Comparison of ENCODE assay signal across 18 cellular contexts in the genomic region with DNA sequence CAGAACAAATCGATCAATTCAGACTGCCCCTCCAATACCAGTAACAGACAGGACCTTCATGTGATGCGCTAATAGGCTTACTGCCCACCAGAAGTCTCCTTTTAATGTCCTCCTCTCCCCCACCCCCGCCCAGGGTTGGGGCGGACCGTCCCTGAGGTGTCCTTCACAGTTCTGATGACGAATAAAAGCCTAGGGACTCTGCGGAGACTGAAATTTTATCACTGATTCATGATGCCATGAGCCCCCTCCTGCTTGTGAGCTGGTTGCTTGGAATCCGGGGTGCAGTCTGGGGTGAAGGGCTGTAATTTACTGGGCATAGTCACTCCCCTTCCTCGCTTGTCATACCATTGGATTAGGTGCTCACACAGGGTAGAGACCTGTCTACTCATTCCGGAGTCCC.
"Had no signal": no experiment of that assay in that cellular context is flagged by ENCODE, and none has a peak within 500 bp of the region (broad histone marks: within the 10 kb centered on the region; RNA-seq: fewer than 3 reads in every experiment).

No MANE protein-coding gene starts in this region.

- H3K27ac ChIP-seq: KMS-11 had no signal

- H3K9me3 ChIP-seq: SK-N-SH had no signal

- DNase-seq: IMR-90, Kasumi-1, MM.1S, NCI-H1092 treated with DMSO at 0.1 percent for 48 hours, NCI-H1436, NCI-H187, NCI-H2029, NCI-H2081 treated with DMSO at 0.1 percent for 48 hours, NCI-H2171 treated with DMSO at 0.1 percent for 48 hours, NCI-H345, NCI-H446 treated with DMSO at 0.1 percent for 48 hours, NCI-H510A treated with DMSO at 0.1 percent for 48 hours, NCI-H526, RPMI8226, SHP77, SK-N-SH, SW 1271 had no signal
